In genomic region chr2:124333789-124334188, GRCh38 we compare ENCODE assay signal across 19 cellular contexts.
"Had no signal": no experiment of that assay in that cellular context is flagged by ENCODE, and none has a peak within 500 bp of the region (broad histone marks: within the 10 kb centered on the region; RNA-seq: fewer than 3 reads in every experiment).

No MANE protein-coding gene starts in this region.

- DNase-seq: activated B cell treated with CpG ODN at 0.5 μM for 24 hours; activated CD4-positive, alpha-beta T cell treated with anti-CD3 and anti-CD28 coated beads for 36 hours; activated CD4-positive, alpha-beta T cell treated with anti-CD3 and anti-CD28 coated beads, Interleukin-2, amount 50 U/mL, for 48 hours; activated effector memory CD4-positive, alpha-beta T cell treated with anti-CD3 and anti-CD28 coated beads, Interleukin-2, amount 50 U/mL, for 16 hours; activated naive CD4-positive, alpha-beta T cell treated with anti-CD3 and anti-CD28 coated beads, Interleukin-2, amount 10 ng/mL, durations not matched to agents 7 days and 5 days; activated T-cell treated with anti-CD3 and anti-CD28 coated beads, Interleukin-2, amount 50 U/mL, for 72 hours; amygdala; cerebellar nuclear complex; heart left ventricle; islet precursor cell; naive thymus-derived CD8-positive, alpha-beta T cell; spleen; stimulated activated CD4-positive, alpha-beta T cell treated with anti-CD3 and anti-CD28 coated beads, Interleukin-4, amount 100 ng/mL, for 24 hours; stimulated activated naive CD4-positive, alpha-beta T cell treated with Interleukin-2 at 50 U/mL for 16 hours; T-helper 9 cell; upper lobe of left lung had no signal

- H3K4me1 ChIP-seq: heart left ventricle, spleen, upper lobe of left lung had no signal

- H3K4me3 ChIP-seq: coronary artery, heart left ventricle, lung, spleen, upper lobe of left lung had no signal

- H3K27ac ChIP-seq: coronary artery, epithelial cell of prostate, heart left ventricle, spleen, upper lobe of left lung had no signal

- H3K27me3 ChIP-seq: heart left ventricle, spleen, upper lobe of left lung had no signal

- H3K36me3 ChIP-seq: heart left ventricle, spleen, upper lobe of left lung had no signal

- H3K9me3 ChIP-seq: upper lobe of left lung had no signal
